24 cellular contexts compared by ENCODE assay signal in the genomic region with DNA sequence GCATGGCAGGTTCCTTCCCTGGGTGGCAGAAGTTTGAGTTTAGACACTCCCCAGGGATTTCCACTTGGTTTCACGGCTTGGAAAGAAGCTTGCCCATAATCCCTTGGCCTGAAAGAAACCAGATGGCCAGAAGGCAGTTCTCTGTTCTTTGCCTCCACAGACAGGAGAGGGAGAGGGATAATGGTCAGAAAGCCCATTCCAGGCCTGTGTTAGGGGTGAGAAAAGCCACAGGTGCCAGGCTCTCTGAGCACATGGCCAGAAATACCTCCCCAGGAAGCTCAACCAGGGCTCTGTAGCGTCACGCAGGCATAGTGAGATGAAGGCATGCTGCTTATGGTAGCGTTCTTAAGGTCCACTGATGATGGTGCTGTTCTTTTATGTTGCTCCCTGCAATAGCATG.
DNase-seq lines count a peak whose midpoint lies in the region; ATAC-seq, FAIRE-seq and TF ChIP-seq lines count a peak whose summit lies in the region.
"Had no signal": no experiment of that assay in that cellular context is flagged by ENCODE, and none has a peak within 500 bp of the region (broad histone marks: within the 10 kb centered on the region; RNA-seq: fewer than 3 reads in every experiment).

No MANE protein-coding gene starts in this region.

- 71 to 100% methylated on average over 1 to 4 of the region's 4 CpGs for WGBS in transverse colon (ENCODE audit: low coverage in 1 of 2), 2 donors

- peaks cover 6% of the 10 kb centered on the region for H3K36me3 Mint-ChIP-seq in activated CD8-positive, alpha-beta T cell treated with anti-CD3 and anti-CD28 coated beads, Interleukin-2, amount 10 ng/mL, durations not matched to agents 7 days and 5 days (ENCODE audit: low read depth)
- peaks cover 4% of the 10 kb centered on the region for H3K36me3 Mint-ChIP-seq in activated CD8-positive, alpha-beta T cell treated with anti-CD3 and anti-CD28 coated beads for 36 hours (ENCODE audit: low read depth)
- H3K36me3 Mint-ChIP-seq in T-helper 17 cell (ENCODE audit: low read depth) = no peaks in the 10 kb centered on the region
- H3K36me3 Mint-ChIP-seq: immature natural killer cell had no signal

- ATAC-seq in activated CD8-positive, alpha-beta T cell treated with anti-CD3 and anti-CD28 coated beads, Interleukin-2, amount 10 ng/mL, durations not matched to agents 7 days and 5 days = no peak
- ATAC-seq in activated CD8-positive, alpha-beta T cell treated with anti-CD3 and anti-CD28 coated beads for 36 hours = no peak
- no peak for ATAC-seq in T-helper 17 cell
- ATAC-seq: heart right ventricle, upper lobe of right lung had no signal

- peak; percentile 9 for DNase-seq in activated CD8-positive, alpha-beta T cell treated with anti-CD3 and anti-CD28 coated beads, Interleukin-2, amount 10 ng/mL, durations not matched to agents 7 days and 5 days
- no peak for DNase-seq in activated CD8-positive, alpha-beta T cell treated with anti-CD3 and anti-CD28 coated beads for 36 hours
- DNase-seq in T-helper 17 cell = no peak
- DNase-seq in myocyte (ENCODE audit: low read depth) = peak; percentile 85
- DNase-seq in transverse colon = no peak
- no peak for DNase-seq in GM19240 (ENCODE audit: insufficient read length, low spot score)
- no peak for DNase-seq in NCI-H345 treated with DMSO at 0.1 percent for 48 hours (lab: John Stamatoyannopoulos, UW; ENCODE audit: unreplicated experiment)
- no peak for DNase-seq in D721Med (ENCODE audit: insufficient read length, low spot score)
- DNase-seq: activated CD4-positive, alpha-beta T cell treated with anti-CD3 and anti-CD28 coated beads for 1 hour; activated CD8-positive, alpha-beta memory T cell treated with anti-CD3 and anti-CD28 coated beads for 24 hours; activated naive CD4-positive, alpha-beta T cell treated with Interleukin-2 at 50 U/mL for 16 hours; activated T-cell treated with anti-CD3 and anti-CD28 coated beads, Interleukin-2, amount 50 U/mL, for 24 hours; amniotic stem cell; H9; heart right ventricle; immature natural killer cell; left ventricle myocardium inferior; NCI-H1417; NCI-H526 treated with DMSO at 0.1 percent for 48 hours; nucleus accumbens; stimulated activated CD4-positive, alpha-beta T cell treated with anti-CD3 and anti-CD28 coated beads, Interleukin-12 subunit alpha, Interleukin-12 subunit beta, amount 100 ng/mL, for 4 hours; upper lobe of right lung had no signal

- peak overlapping the region in 2 of 4 donors; percentile 38 to 44 for H3K27ac ChIP-seq in transverse colon
- H3K27ac ChIP-seq: heart right ventricle, HL-60, left ventricle myocardium inferior, upper lobe of right lung had no signal

- H3K9me3 ChIP-seq in T-helper 17 cell (ENCODE audit: control insufficient read depth, low read length, poor library complexity, severe bottlenecking) = no peaks in the 10 kb centered on the region
- no peaks in the 10 kb centered on the region for H3K9me3 ChIP-seq in transverse colon
- H3K9me3 ChIP-seq: heart right ventricle, left ventricle myocardium inferior, upper lobe of right lung had no signal

- H3K27ac Mint-ChIP-seq in activated CD8-positive, alpha-beta T cell treated with anti-CD3 and anti-CD28 coated beads, Interleukin-2, amount 10 ng/mL, durations not matched to agents 7 days and 5 days = no peak overlapping the region
- H3K27ac Mint-ChIP-seq in activated CD8-positive, alpha-beta T cell treated with anti-CD3 and anti-CD28 coated beads for 36 hours = no peak overlapping the region
- peak overlapping the region; percentile 62 for H3K27ac Mint-ChIP-seq in T-helper 17 cell
- H3K27ac Mint-ChIP-seq: activated T-cell treated with anti-CD3 and anti-CD28 coated beads, Interleukin-2, amount 50 U/mL, for 24 hours; H9 had no signal

- peaks cover 36% of the 10 kb centered on the region for H3K4me1 Mint-ChIP-seq in activated CD8-positive, alpha-beta T cell treated with anti-CD3 and anti-CD28 coated beads, Interleukin-2, amount 10 ng/mL, durations not matched to agents 7 days and 5 days (ENCODE audit: low read depth)
- peaks cover 44% of the 10 kb centered on the region for H3K4me1 Mint-ChIP-seq in activated CD8-positive, alpha-beta T cell treated with anti-CD3 and anti-CD28 coated beads for 36 hours (ENCODE audit: low read depth)
- peaks cover 29% of the 10 kb centered on the region for H3K4me1 Mint-ChIP-seq in T-helper 17 cell

- no peaks in the 10 kb centered on the region for H3K9me3 Mint-ChIP-seq in activated CD8-positive, alpha-beta T cell treated with anti-CD3 and anti-CD28 coated beads, Interleukin-2, amount 10 ng/mL, durations not matched to agents 7 days and 5 days (ENCODE audit: insufficient read depth)
- H3K9me3 Mint-ChIP-seq in activated CD8-positive, alpha-beta T cell treated with anti-CD3 and anti-CD28 coated beads for 36 hours = no peaks in the 10 kb centered on the region
- H3K9me3 Mint-ChIP-seq: activated T-cell treated with anti-CD3 and anti-CD28 coated beads, Interleukin-2, amount 50 U/mL, for 24 hours; immature natural killer cell had no signal

- H3K4me3 ChIP-seq in transverse colon = no peak overlapping the region
- H3K4me3 ChIP-seq: heart right ventricle, left ventricle myocardium inferior, upper lobe of right lung had no signal

- no peak for TF ChIP-seq POLR2A in transverse colon (IDR thresholded peaks at IDR 0.05)

- intact Hi-C loops in activated CD8-positive, alpha-beta T cell treated with anti-CD3 and anti-CD28 coated beads for 36 hours (cut with micrococcal nuclease) = no loop called here
- intact Hi-C loops in transverse colon (cut with DNase I; ENCODE audit: low total_unique reads) = no loop called here

- CTCF ChIA-PET in activated CD8-positive, alpha-beta T cell treated with anti-CD3 and anti-CD28 coated beads, Interleukin-2, amount 10 ng/mL, durations not matched to agents 7 days and 5 days (lab: Charles Lee) = no interaction called here
- CTCF ChIA-PET in activated CD8-positive, alpha-beta T cell treated with anti-CD3 and anti-CD28 coated beads for 36 hours (lab: Charles Lee) = no interaction called here

- H3K36me3 ChIP-seq in transverse colon = no peaks in the 10 kb centered on the region
- H3K36me3 ChIP-seq: heart right ventricle, left ventricle myocardium inferior, upper lobe of right lung had no signal

- no peak for TF ChIP-seq CTCF in activated CD8-positive, alpha-beta T cell treated with anti-CD3 and anti-CD28 coated beads for 36 hours (IDR thresholded peaks at IDR 0.05)
- TF ChIP-seq CTCF in transverse colon (IDR thresholded peaks at IDR 0.05) (no peak), D721Med (IDR thresholded peaks at IDR 0.05; ENCODE audit: insufficient read depth, missing control alignments) (no peak)

- in situ Hi-C loops in transverse colon (cut with MboI; ENCODE audit: low pct_ligation_motif_present in 1 of 4, low pct_unique_long_range_greater_than_20kb in 1 of 4, low sequenced_read_pairs in 3 of 4) = no loop called here

- POLR2A ChIA-PET in activated CD8-positive, alpha-beta T cell treated with anti-CD3 and anti-CD28 coated beads, Interleukin-2, amount 10 ng/mL, durations not matched to agents 7 days and 5 days (lab: Charles Lee) = no interaction called here
- POLR2A ChIA-PET in activated CD8-positive, alpha-beta T cell treated with anti-CD3 and anti-CD28 coated beads for 36 hours (lab: Charles Lee) = interaction anchor here (1.1 kb wide), 1 partner anchor 87 kb away, joined by 3 read pairs; no protein-coding TSS in a partner anchor

- peaks cover 0 to 5% (median 0%) of the 10 kb centered on the region in 4 donors for H3K4me1 ChIP-seq in transverse colon
- H3K4me1 ChIP-seq: upper lobe of right lung had no signal

- H3K27me3 ChIP-seq in transverse colon = no peaks in the 10 kb centered on the region
- H3K27me3 ChIP-seq: heart right ventricle, upper lobe of right lung had no signal

- no peak for FAIRE-seq in D721Med (lab: Jason Lieb, UNC)
- FAIRE-seq: endothelial cell of umbilical vein had no signal

- H3K27me3 Mint-ChIP-seq in activated CD8-positive, alpha-beta T cell treated with anti-CD3 and anti-CD28 coated beads, Interleukin-2, amount 10 ng/mL, durations not matched to agents 7 days and 5 days (ENCODE audit: low read depth) = no peaks in the 10 kb centered on the region
- no peaks in the 10 kb centered on the region for H3K27me3 Mint-ChIP-seq in activated CD8-positive, alpha-beta T cell treated with anti-CD3 and anti-CD28 coated beads for 36 hours
- no peaks in the 10 kb centered on the region for H3K27me3 Mint-ChIP-seq in T-helper 17 cell
- H3K27me3 Mint-ChIP-seq: activated T-cell treated with anti-CD3 and anti-CD28 coated beads, Interleukin-2, amount 50 U/mL, for 24 hours had no signal

- peak; percentile 33 for TF ChIP-seq EP300 in transverse colon (IDR thresholded peaks at IDR 0.05; ENCODE audit: low read depth)

- no peak overlapping the region for H3K4me3 Mint-ChIP-seq in activated CD8-positive, alpha-beta T cell treated with anti-CD3 and anti-CD28 coated beads, Interleukin-2, amount 10 ng/mL, durations not matched to agents 7 days and 5 days
- no peak overlapping the region for H3K4me3 Mint-ChIP-seq in activated CD8-positive, alpha-beta T cell treated with anti-CD3 and anti-CD28 coated beads for 36 hours
- H3K4me3 Mint-ChIP-seq in T-helper 17 cell = no peak overlapping the region
- H3K4me3 Mint-ChIP-seq: activated T-cell treated with anti-CD3 and anti-CD28 coated beads, Interleukin-2, amount 50 U/mL, for 24 hours; H9 had no signal

Comparison
In these comparisons a context has a peak if more than half of its experiments do, and no peak if none do; other contexts are left out.
1. DNase-seq: peak in activated CD8-positive, alpha-beta T cell treated with anti-CD3 and anti-CD28 coated beads, Interleukin-2, amount 10 ng/mL, durations not matched to agents 7 days and 5 days (single experiment) and myocyte (single experiment); none in activated CD8-positive, alpha-beta T cell treated with anti-CD3 and anti-CD28 coated beads for 36 hours (single experiment), T-helper 17 cell (0 of 3), transverse colon (single experiment), GM19240 (single experiment), NCI-H345 treated with DMSO at 0.1 percent for 48 hours (single experiment) and D721Med (single experiment).